23 cellular contexts compared by ENCODE assay signal in genomic region chr21:44599264-44600029, GRCh38. TPM values are rescaled to one million over a fixed set of nuclear protein-coding genes. Genes with fewer than 3 reads are reported as not detected.
DNase-seq lines count a peak whose midpoint lies in the region; ATAC-seq and TF ChIP-seq lines count a peak whose summit lies in the region.
"Had no signal": no experiment of that assay in that cellular context is flagged by ENCODE, and none has a peak within 500 bp of the region (broad histone marks: within the 10 kb centered on the region; RNA-seq: fewer than 3 reads in every experiment).

No MANE protein-coding gene starts in this region.

- no peak for TF ChIP-seq EP300 in upper lobe of left lung (IDR thresholded peaks at IDR 0.05)

- no peak overlapping the region for H2BK120ac ChIP-seq in mesendoderm (ENCODE audit: low read depth, low read length)

- H3K27ac Mint-ChIP-seq in GM23338 (peak overlapping the region; percentile 80; the same call in 1 of the 2 replicates), endothelial cell (ENCODE audit: unreplicated experiment) (peak overlapping the region; percentile 57)
- H3K27ac Mint-ChIP-seq: CD8-positive, alpha-beta memory T cell had no signal

- H3K9me3 Mint-ChIP-seq in GM23338 (peaks cover 11% of the 10 kb centered on the region), endothelial cell (ENCODE audit: unreplicated experiment) (no peaks in the 10 kb centered on the region)

- H3K4ac ChIP-seq in mesendoderm (ENCODE audit: low read depth, low read length) = no peak overlapping the region

- H3K4me3 Mint-ChIP-seq in GM23338 (no peak overlapping the region), endothelial cell (ENCODE audit: unreplicated experiment) (no peak overlapping the region)
- H3K4me3 Mint-ChIP-seq: CD4-positive, CD25-positive, alpha-beta regulatory T cell; CD8-positive, alpha-beta memory T cell had no signal

- no peaks in the 10 kb centered on the region for H3K79me1 ChIP-seq in mesendoderm (ENCODE audit: low read length)

- ATAC-seq in GM23338 (no peak), Right ventricle myocardium inferior (no peak), upper lobe of left lung (ENCODE audit: low FRiP score in 2 of 2) (no peak)
- ATAC-seq: GM12878 had no signal

- H3K79me2 ChIP-seq in GM23338 (replicated peaks; ENCODE audit: insufficient read depth) (no peaks in the 10 kb centered on the region), mesendoderm (ENCODE audit: control insufficient read depth, insufficient read depth, low read length) (no peaks in the 10 kb centered on the region), osteoblast (ENCODE audit: insufficient read depth, low read length) (no peaks in the 10 kb centered on the region)

- no peak overlapping the region for H2BK5ac ChIP-seq in mesendoderm (ENCODE audit: low read length)

- H3K27me3 ChIP-seq in GM23338 (ENCODE audit: insufficient read depth) = no peaks in the 10 kb centered on the region
- no peaks in the 10 kb centered on the region for H3K27me3 ChIP-seq in mesendoderm (ENCODE audit: insufficient read depth, low read length, poor library complexity)
- peaks cover 9% of the 10 kb centered on the region for H3K27me3 ChIP-seq in osteoblast (ENCODE audit: insufficient read depth, low read length)
- no peaks in the 10 kb centered on the region for H3K27me3 ChIP-seq in upper lobe of left lung
- H3K27me3 ChIP-seq: BLaER1 treated with 17β-estradiol and CSF1 and Interleukin-3, amounts not matched to agents 10 nM and 100 nM had no signal

- no peak for DNase-seq in GM23338 (ENCODE audit: low spot score)
- DNase-seq in endothelial cell (ENCODE audit: low spot score) = no peak
- DNase-seq in mesendoderm = no peak
- DNase-seq in osteoblast (ENCODE audit: insufficient read length, low spot score, missing footprints) = peak; percentile 71
- no peak for DNase-seq in Right ventricle myocardium inferior (ENCODE audit: missing footprints)
- DNase-seq in upper lobe of left lung = no peak
- DNase-seq in NCI-H146 (lab: John Stamatoyannopoulos, UW) = no peak
- no peak for DNase-seq in NCI-H1436 treated with DMSO at 0.1 percent for 48 hours (lab: John Stamatoyannopoulos, UW)
- DNase-seq: 8988T; CD4-positive, CD25-positive, alpha-beta regulatory T cell; CD8-positive, alpha-beta memory T cell; COR-L47; DMS 273 treated with DMSO at 0.1 percent for 48 hours; DND-41; EL; GM23248; H7 had no signal

- no peak for TF ChIP-seq POLR2A in upper lobe of left lung (IDR thresholded peaks at IDR 0.05)

- no peak overlapping the region for H4K8ac ChIP-seq in mesendoderm (ENCODE audit: low read depth, low read length)

- H3K27ac ChIP-seq in GM23338 (ENCODE audit: low read depth) (no peak overlapping the region; the same call in 1 of the 2 replicates), mesendoderm (ENCODE audit: low read depth, low read length) (no peak overlapping the region), osteoblast (ENCODE audit: low read depth, low read length) (no peak overlapping the region), upper lobe of left lung (no peak overlapping the region)
- H3K27ac ChIP-seq: BLaER1 treated with 17β-estradiol and CSF1 and Interleukin-3, amounts not matched to agents 10 nM and 100 nM; GM23248 had no signal

- H3K36me3 ChIP-seq in GM23338 (ENCODE audit: insufficient read depth) = no peaks in the 10 kb centered on the region
- no peaks in the 10 kb centered on the region for H3K36me3 ChIP-seq in mesendoderm (ENCODE audit: control insufficient read depth, insufficient read depth, low read length)
- no peaks in the 10 kb centered on the region for H3K36me3 ChIP-seq in osteoblast (ENCODE audit: insufficient read depth, low read length)
- no peaks in the 10 kb centered on the region for H3K36me3 ChIP-seq in upper lobe of left lung
- H3K36me3 ChIP-seq: BLaER1 treated with 17β-estradiol and CSF1 and Interleukin-3, amounts not matched to agents 10 nM and 100 nM had no signal

- H3K9me3 ChIP-seq in osteoblast (ENCODE audit: low read depth, low read length) (no peaks in the 10 kb centered on the region), upper lobe of left lung (no peaks in the 10 kb centered on the region)

- TF ChIP-seq CTCF in GM23338 (conservative IDR thresholded peaks at IDR 0.05; ENCODE audit: low read depth in 2 of 2) (no peak), endothelial cell (IDR thresholded peaks at IDR 0.05; ENCODE audit: unreplicated experiment) (no peak), osteoblast (IDR thresholded peaks at IDR 0.05; ENCODE audit: extremely low read depth, low read depth, low read length) (no peak), upper lobe of left lung (IDR thresholded peaks at IDR 0.05) (no peak)

- H3K4me1 ChIP-seq in GM23338 (ENCODE audit: insufficient read depth) (peaks cover 7% of the 10 kb centered on the region; the same call in 1 of the 2 replicates), mesendoderm (ENCODE audit: control insufficient read depth, low read depth, low read length) (no peaks in the 10 kb centered on the region), osteoblast (ENCODE audit: insufficient read depth, low read length) (no peaks in the 10 kb centered on the region), upper lobe of left lung (no peaks in the 10 kb centered on the region)

- H3K56ac ChIP-seq in mesendoderm (ENCODE audit: low read length) = no peak overlapping the region

- H3K4me2 ChIP-seq in GM23338 (no peak overlapping the region), mesendoderm (ENCODE audit: low read length) (no peak overlapping the region), osteoblast (ENCODE audit: insufficient read depth, low read length) (no peak overlapping the region)
- H3K4me2 ChIP-seq: BLaER1 treated with 17β-estradiol and CSF1 and Interleukin-3, amounts not matched to agents 10 nM and 100 nM had no signal

- no peak overlapping the region for H2AK5ac ChIP-seq in mesendoderm (ENCODE audit: low read length)

- H3K27me3 Mint-ChIP-seq in GM23338 (ENCODE audit: insufficient read depth, low read depth, poor library complexity) (peaks cover 11% of the 10 kb centered on the region), endothelial cell (ENCODE audit: unreplicated experiment) (peaks cover 7% of the 10 kb centered on the region)

- no peaks in the 10 kb centered on the region for H3F3A ChIP-seq in GM23338 (replicated peaks; ENCODE audit: low read depth)

- H2AFZ ChIP-seq in GM23338 = no peak overlapping the region; the same call in 1 of the 2 replicates
- H2AFZ ChIP-seq in osteoblast (ENCODE audit: low read length) = no peak overlapping the region
- H2AFZ ChIP-seq: GM23248 had no signal

- no peaks in the 10 kb centered on the region for H3K9me2 ChIP-seq in GM23338 (ENCODE audit: insufficient read depth)

- H2BK15ac ChIP-seq in mesendoderm (replicated peaks; ENCODE audit: low read depth) = no peak overlapping the region

- H3K4me3 ChIP-seq in GM23338 (no peak overlapping the region), mesendoderm (ENCODE audit: low read length) (no peak overlapping the region), osteoblast (ENCODE audit: insufficient read depth, low read length) (no peak overlapping the region), upper lobe of left lung (no peak overlapping the region)
- H3K4me3 ChIP-seq: BLaER1 treated with 17β-estradiol and CSF1 and Interleukin-3, amounts not matched to agents 10 nM and 100 nM; GM12878; GM23248 had no signal

- H3K36me3 Mint-ChIP-seq in GM23338 (ENCODE audit: low read depth) (no peaks in the 10 kb centered on the region; the same call in 2 of the 3 replicates), endothelial cell (ENCODE audit: low read depth, unreplicated experiment) (no peaks in the 10 kb centered on the region)
- H3K36me3 Mint-ChIP-seq: CD4-positive, CD25-positive, alpha-beta regulatory T cell had no signal

- H4K20me1 ChIP-seq in GM23338 (replicated peaks; ENCODE audit: insufficient read depth) = no peaks in the 10 kb centered on the region
- H4K20me1 ChIP-seq in osteoblast (ENCODE audit: insufficient read depth, low read length) = no peaks in the 10 kb centered on the region
- H4K20me1 ChIP-seq: BLaER1 treated with 17β-estradiol and CSF1 and Interleukin-3, amounts not matched to agents 10 nM and 100 nM had no signal

- intact Hi-C loops in Right ventricle myocardium inferior (cut with DNase I) = no loop called here

- no peak overlapping the region for H3K9ac ChIP-seq in mesendoderm (ENCODE audit: low read length)
- H3K9ac ChIP-seq: BLaER1 treated with 17β-estradiol and CSF1 and Interleukin-3, amounts not matched to agents 10 nM and 100 nM; GM23248 had no signal

- no peak overlapping the region for H3K23ac ChIP-seq in mesendoderm (ENCODE audit: low read length)

- H3K18ac ChIP-seq in mesendoderm (ENCODE audit: low read length) = peak overlapping the region; percentile 31

- no peak overlapping the region for H4K5ac ChIP-seq in mesendoderm (ENCODE audit: low read length)

- WGBS in mesendoderm (ENCODE audit: extremely low coverage, insufficient coverage, low lambda C conversion rate) = no CpG with 5 or more reads among the region's 8 CpGs
- WGBS in upper lobe of left lung, 2 donors = 91 to 98% methylated on average over 6 to 8 of the region's 8 CpGs

- peaks cover 23% of the 10 kb centered on the region for H3K4me1 Mint-ChIP-seq in GM23338
- peaks cover 3% of the 10 kb centered on the region for H3K4me1 Mint-ChIP-seq in endothelial cell (ENCODE audit: unreplicated experiment)
- H3K4me1 Mint-ChIP-seq: CD4-positive, CD25-positive, alpha-beta regulatory T cell had no signal

RNA-seq across cellular contexts. Expression of gene KRTAP10-7, which starts 0.9 kb away (rescaled TPM):
- not detected in 2 replicates for total RNA-seq in GM23338 (2014; rRNA removed; shearing (Covaris generic))
- not detected in 2 replicates for polyA plus RNA-seq in GM23338 (2016; fragmentation: Nextera tagmentation; extraction: Ambion mirVana)
- total RNA-seq in endothelial cell (ENCODE audit: unreplicated experiment) (not detected), osteoblast (not detected in 2 replicates), Right ventricle myocardium inferior (not detected), upper lobe of left lung (not detected)
- not detected for polyA plus RNA-seq in mesendoderm (2013, experiment 1 of 2)
- polyA plus RNA-seq in mesendoderm (2013, experiment 2 of 2) = not detected
- total RNA-seq: A673; CD4-positive, CD25-positive, alpha-beta regulatory T cell; CD8-positive, alpha-beta memory T cell; G401; GM12878; GM23248; H7; HT-29 had no signal
- polyA plus RNA-seq: AG04450; CD4-positive, CD25-positive, alpha-beta regulatory T cell; CD8-positive, alpha-beta memory T cell; GM12878; GM23248 had no signal

RNA-seq across cellular contexts. Expression of gene KRTAP10-6, which starts 7.1 kb away (rescaled TPM):
- not detected in 2 replicates for total RNA-seq in GM23338 (2014; rRNA removed; shearing (Covaris generic))
- polyA plus RNA-seq in GM23338 (2016; fragmentation: Nextera tagmentation; extraction: Ambion mirVana) = not detected in 2 replicates
- total RNA-seq in endothelial cell (ENCODE audit: unreplicated experiment) = not detected
- polyA plus RNA-seq in mesendoderm (2013, experiment 1 of 2) = 0.04 TPM
- polyA plus RNA-seq in mesendoderm (2013, experiment 2 of 2) = not detected
- total RNA-seq in osteoblast = not detected in 2 replicates
- not detected for total RNA-seq in Right ventricle myocardium inferior
- not detected for total RNA-seq in upper lobe of left lung
- total RNA-seq: CD4-positive, CD25-positive, alpha-beta regulatory T cell; CD8-positive, alpha-beta memory T cell; G401; GM12878; GM23248; H7; HT-29 had no signal
- polyA plus RNA-seq: AG04450; CD4-positive, CD25-positive, alpha-beta regulatory T cell; CD8-positive, alpha-beta memory T cell; GM12878; GM23248 had no signal

RNA-seq across cellular contexts. Expression of gene KRTAP10-8, which starts 12.4 kb away (rescaled TPM):
- not detected in 2 replicates for total RNA-seq in GM23338 (2014; rRNA removed; shearing (Covaris generic))
- polyA plus RNA-seq in GM23338 (2016; fragmentation: Nextera tagmentation; extraction: Ambion mirVana) = not detected in 2 replicates
- total RNA-seq in endothelial cell (ENCODE audit: unreplicated experiment) = not detected
- not detected for polyA plus RNA-seq in mesendoderm (2013, experiment 1 of 2)
- not detected for polyA plus RNA-seq in mesendoderm (2013, experiment 2 of 2)
- total RNA-seq in osteoblast = not detected in 2 replicates
- total RNA-seq in Right ventricle myocardium inferior = not detected
- not detected for total RNA-seq in upper lobe of left lung
- total RNA-seq: A673; CD4-positive, CD25-positive, alpha-beta regulatory T cell; CD8-positive, alpha-beta memory T cell; G401; GM12878; GM23248; H7; HT-29 had no signal
- polyA plus RNA-seq: AG04450; CD4-positive, CD25-positive, alpha-beta regulatory T cell; CD8-positive, alpha-beta memory T cell; GM12878; GM23248 had no signal

RNA-seq across cellular contexts. Expression of gene KRTAP10-5, which starts 19.0 kb away (rescaled TPM):
- total RNA-seq in GM23338 (2014; rRNA removed; shearing (Covaris generic)) = not detected in 2 replicates
- polyA plus RNA-seq in GM23338 (2016; fragmentation: Nextera tagmentation; extraction: Ambion mirVana) = not detected in 2 replicates
- total RNA-seq in endothelial cell (ENCODE audit: unreplicated experiment) = not detected
- not detected for polyA plus RNA-seq in mesendoderm (2013, experiment 1 of 2)
- polyA plus RNA-seq in mesendoderm (2013, experiment 2 of 2) = not detected
- total RNA-seq in osteoblast = not detected in 2 replicates
- total RNA-seq in Right ventricle myocardium inferior = not detected
- not detected for total RNA-seq in upper lobe of left lung
- total RNA-seq: A673; CD4-positive, CD25-positive, alpha-beta regulatory T cell; CD8-positive, alpha-beta memory T cell; G401; GM12878; GM23248; H7; HT-29 had no signal
- polyA plus RNA-seq: AG04450; CD4-positive, CD25-positive, alpha-beta regulatory T cell; CD8-positive, alpha-beta memory T cell; GM12878; GM23248 had no signal

RNA-seq across cellular contexts. Expression of gene KRTAP10-4, which starts 25.9 kb away (rescaled TPM):
- not detected in 2 replicates for total RNA-seq in GM23338 (2014; rRNA removed; shearing (Covaris generic))
- not detected in 2 replicates for polyA plus RNA-seq in GM23338 (2016; fragmentation: Nextera tagmentation; extraction: Ambion mirVana)
- total RNA-seq in endothelial cell (ENCODE audit: unreplicated experiment) (not detected), osteoblast (not detected in 2 replicates), Right ventricle myocardium inferior (not detected), upper lobe of left lung (not detected)
- polyA plus RNA-seq in mesendoderm (2013, experiment 1 of 2) = not detected
- 0.03 TPM for polyA plus RNA-seq in mesendoderm (2013, experiment 2 of 2)
- total RNA-seq: A673; CD4-positive, CD25-positive, alpha-beta regulatory T cell; CD8-positive, alpha-beta memory T cell; G401; GM12878; GM23248; H7; HT-29 had no signal
- polyA plus RNA-seq: AG04450; CD4-positive, CD25-positive, alpha-beta regulatory T cell; CD8-positive, alpha-beta memory T cell; GM12878; GM23248 had no signal
